Comparison of ENCODE assay signal across 7 cellular contexts in genomic region chr7:43982848-43983247, GRCh38. TPM values are rescaled to one million over a fixed set of nuclear protein-coding genes. Genes with fewer than 3 reads are reported as not detected.
"Had no signal": no experiment of that assay in that cellular context is flagged by ENCODE, and none has a peak within 500 bp of the region (broad histone marks: within the 10 kb centered on the region; RNA-seq: fewer than 3 reads in every experiment).

No MANE protein-coding gene starts in this region.

RNA-seq across cellular contexts. Expression of gene SPDYE1, which starts 14.8 kb away (rescaled TPM):
- total RNA-seq: HT-29, LHCN-M2, MCF 10A, NCI-H460, PC-9, Right ventricle myocardium superior, SJSA1 had no signal
